In the genomic region with DNA sequence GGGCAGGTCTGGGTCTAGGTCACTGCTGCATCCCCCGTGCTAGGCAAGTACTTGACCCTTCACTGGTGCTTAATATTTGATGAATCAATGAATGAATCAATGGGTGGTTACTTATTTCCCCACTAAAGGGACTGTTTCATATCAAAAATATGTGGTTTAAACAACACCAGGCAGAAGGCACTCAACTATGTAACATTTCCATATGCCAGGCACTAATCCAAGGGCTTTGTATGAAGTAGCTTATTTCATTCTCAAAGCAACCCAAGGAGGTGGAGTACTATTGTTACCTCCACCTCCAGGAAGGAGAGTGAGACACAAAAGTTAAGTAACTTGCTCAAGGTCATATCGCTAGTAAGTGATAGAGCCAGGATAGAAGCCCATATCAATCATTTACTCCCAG, we compare ENCODE assay signal across 28 cellular contexts.
DNase-seq lines count a peak whose midpoint lies in the region; ATAC-seq and TF ChIP-seq lines count a peak whose summit lies in the region.
"Had no signal": no experiment of that assay in that cellular context is flagged by ENCODE, and none has a peak within 500 bp of the region (broad histone marks: within the 10 kb centered on the region; RNA-seq: fewer than 3 reads in every experiment).

No MANE protein-coding gene starts in this region.

- no peak overlapping the region for H2AFZ ChIP-seq in GM23248

- DNase-seq in ACHN (peak; percentile 26), GM23248 (peak; percentile 87), epithelial cell of esophagus (ENCODE audit: low read depth) (peak; percentile 54), left lung (no peak)
- DNase-seq in stimulated activated naive CD8-positive, alpha-beta T cell treated with anti-CD3 and anti-CD28 coated beads, Interleukin-15, amount 100 ng/mL, for 72 hours: no peak
- no peak for DNase-seq in activated naive CD4-positive, alpha-beta T cell (lab: John Stamatoyannopoulos, UW)
- DNase-seq: activated CD4-positive, CD25-positive, alpha-beta regulatory T cell treated with anti-CD3 and anti-CD28 coated beads, Interleukin-2, amount 50 U/mL, for 72 hours; activated CD8-positive, alpha-beta T cell treated with anti-CD3 and anti-CD28 coated beads for 36 hours; BE2C; endodermal cell; Kasumi-1; lower lobe of right lung; MV-4-11; NCI-H1436 treated with DMSO at 0.1 percent for 48 hours; NCI-H2107; NCI-H446 treated with DMSO at 0.1 percent for 48 hours; posterior cingulate gyrus; right lobe of liver; stimulated activated CD4-positive, alpha-beta T cell treated with anti-CD3 and anti-CD28 coated beads, Interleukin-12 subunit alpha, Interleukin-12 subunit beta, amount 100 ng/mL, for 4 hours; stimulated activated CD4-positive, alpha-beta T cell treated with anti-CD3 and anti-CD28 coated beads, Interleukin-4, amount 100 ng/mL, for 1 hour; T-helper 2 cell had no signal

- no peaks in the 10 kb centered on the region for H3K36me3 ChIP-seq in GM23248 (ENCODE audit: low read depth)
- H3K36me3 ChIP-seq in left lung: no peaks in the 10 kb centered on the region
- H3K36me3 ChIP-seq: BE2C, cardiac muscle cell, lower lobe of right lung, right lobe of liver had no signal

- H3K9me3 ChIP-seq in GM23248 (ENCODE audit: low read depth): no peaks in the 10 kb centered on the region
- H3K9me3 ChIP-seq in left lung: peaks cover 0 to 10% of the 10 kb centered on the region in 2 donors
- H3K9me3 ChIP-seq: BE2C, lower lobe of right lung, right lobe of liver had no signal

- intact Hi-C loops in left lung (cut with DNase I): no loop called here

- no peaks in the 10 kb centered on the region for H3K79me2 ChIP-seq in GM23248 (ENCODE audit: insufficient read depth)

- H4K20me1 ChIP-seq in GM23248 (ENCODE audit: insufficient read depth): no peaks in the 10 kb centered on the region

- in situ Hi-C loops in ACHN (cut with HindIII; ENCODE audit: low pct_ligation_motif_present, low pct_unique_long_range_greater_than_20kb, low sequenced_read_pairs) (no loop called here), GM23248 (cut with MboI) (no loop called here)

- H3K4me3 ChIP-seq in GM23248: no peak overlapping the region
- no peak overlapping the region for H3K4me3 ChIP-seq in epithelial cell of esophagus (ENCODE audit: low read length)
- H3K4me3 ChIP-seq in left lung: no peak overlapping the region
- H3K4me3 ChIP-seq: cardiac muscle cell, lower lobe of right lung, right lobe of liver had no signal

- H3K27me3 Mint-ChIP-seq in stimulated activated naive CD8-positive, alpha-beta T cell treated with anti-CD3 and anti-CD28 coated beads, Interleukin-15, amount 100 ng/mL, for 72 hours: peaks cover 21% of the 10 kb centered on the region

- H3K27me3 ChIP-seq in GM23248 (replicated peaks; ENCODE audit: insufficient read depth): no peaks in the 10 kb centered on the region
- no peaks in the 10 kb centered on the region for H3K27me3 ChIP-seq in left lung
- H3K27me3 ChIP-seq: BE2C, cardiac muscle cell, right lobe of liver had no signal

- no peak overlapping the region for H3K4me3 Mint-ChIP-seq in stimulated activated naive CD8-positive, alpha-beta T cell treated with anti-CD3 and anti-CD28 coated beads, Interleukin-15, amount 100 ng/mL, for 72 hours
- H3K4me3 Mint-ChIP-seq: activated CD8-positive, alpha-beta T cell treated with anti-CD3 and anti-CD28 coated beads for 36 hours; activated naive CD4-positive, alpha-beta T cell treated with anti-CD3 and anti-CD28 coated beads, Interleukin-2, amount 50 U/mL, for 24 hours; activated T-helper 17 cell treated with anti-CD3 and anti-CD28 coated beads, Interleukin-2, amount 50 U/mL, for 72 hours; dendritic cell treated with granulocyte-macrophage colony-stimulating factor and Interleukin-4, amounts not matched to agents 40 ng/mL and 50 ng/mL, for 4 days; endodermal cell; neural crest cell had no signal

- H3F3A ChIP-seq in GM23248 (ENCODE audit: insufficient read depth): peaks cover 29% of the 10 kb centered on the region

- no peaks in the 10 kb centered on the region for H3K4me1 Mint-ChIP-seq in stimulated activated naive CD8-positive, alpha-beta T cell treated with anti-CD3 and anti-CD28 coated beads, Interleukin-15, amount 100 ng/mL, for 72 hours
- H3K4me1 Mint-ChIP-seq: activated naive CD4-positive, alpha-beta T cell treated with anti-CD3 and anti-CD28 coated beads, Interleukin-2, amount 50 U/mL, for 24 hours; activated T-helper 17 cell treated with anti-CD3 and anti-CD28 coated beads, Interleukin-2, amount 50 U/mL, for 72 hours had no signal

- no peak overlapping the region for H3K9ac ChIP-seq in GM23248

- ATAC-seq in left lung: peak; percentile 51
- no peak for ATAC-seq in GM21717 (IDR thresholded peaks at IDR 0.05; ENCODE audit: unreplicated experiment)
- no peak for ATAC-seq in HG02623 (IDR thresholded peaks at IDR 0.05; ENCODE audit: unreplicated experiment)
- no peak for ATAC-seq in stimulated activated naive CD8-positive, alpha-beta T cell treated with anti-CD3 and anti-CD28 coated beads, Interleukin-15, amount 100 ng/mL, for 72 hours
- ATAC-seq: activated CD8-positive, alpha-beta T cell treated with anti-CD3 and anti-CD28 coated beads for 36 hours; activated T-helper 17 cell treated with anti-CD3 and anti-CD28 coated beads, Interleukin-2, amount 50 U/mL, for 72 hours had no signal

- WGBS in GM23248 (ENCODE audit: low coverage in 1 of 2, low lambda C conversion rate in 2 of 2, missing lambda C conversion rate in 2 of 2), 2 experiments: 1 to 10% methylated on average over 2 of the region's 2 CpGs

- no peak for TF ChIP-seq CTCF in epithelial cell of esophagus (IDR thresholded peaks at IDR 0.05; ENCODE audit: insufficient read depth, low read depth, low read length, missing control alignments)
- no peak for TF ChIP-seq CTCF in left lung (IDR thresholded peaks at IDR 0.05)

- H3K9me2 ChIP-seq in GM23248 (ENCODE audit: insufficient read depth): no peaks in the 10 kb centered on the region

- H3K9me3 Mint-ChIP-seq in stimulated activated naive CD8-positive, alpha-beta T cell treated with anti-CD3 and anti-CD28 coated beads, Interleukin-15, amount 100 ng/mL, for 72 hours: peaks cover 6 to 9% of the 10 kb centered on the region in 2 donors
- H3K9me3 Mint-ChIP-seq: neural crest cell had no signal

- 0 out of 2 replicates have a peak overlapping the region, but pooled peaks have one; percentile 27 for H3K27ac ChIP-seq in GM23248
- no peak overlapping the region for H3K27ac ChIP-seq in left lung
- H3K27ac ChIP-seq: cardiac muscle cell, lower lobe of right lung, right lobe of liver had no signal

- no peak overlapping the region for H3K27ac Mint-ChIP-seq in stimulated activated naive CD8-positive, alpha-beta T cell treated with anti-CD3 and anti-CD28 coated beads, Interleukin-15, amount 100 ng/mL, for 72 hours
- H3K27ac Mint-ChIP-seq: activated CD8-positive, alpha-beta T cell treated with anti-CD3 and anti-CD28 coated beads for 36 hours; activated naive CD4-positive, alpha-beta T cell treated with anti-CD3 and anti-CD28 coated beads, Interleukin-2, amount 50 U/mL, for 24 hours; activated T-helper 17 cell treated with anti-CD3 and anti-CD28 coated beads, Interleukin-2, amount 50 U/mL, for 72 hours; dendritic cell treated with granulocyte-macrophage colony-stimulating factor and Interleukin-4, amounts not matched to agents 40 ng/mL and 50 ng/mL, for 4 days; endodermal cell had no signal

- H3K4me1 ChIP-seq in GM23248 (ENCODE audit: insufficient read depth): peaks cover 35% of the 10 kb centered on the region
- peaks cover 0 to 4% of the 10 kb centered on the region in 2 donors for H3K4me1 ChIP-seq in left lung
- H3K4me1 ChIP-seq: BE2C, lower lobe of right lung, right lobe of liver had no signal

- peak overlapping the region; percentile 31 for H3K4me2 ChIP-seq in GM23248 (ENCODE audit: unreplicated experiment)

Comparison
In these comparisons a context has a peak if more than half of its experiments do, and no peak if none do; other contexts are left out.
1. DNase-seq: peak in ACHN (single experiment), GM23248 (single experiment) and epithelial cell of esophagus (single experiment); none in left lung (0 of 2), stimulated activated naive CD8-positive, alpha-beta T cell treated with anti-CD3 and anti-CD28 coated beads, Interleukin-15, amount 100 ng/mL, for 72 hours (0 of 2) and activated naive CD4-positive, alpha-beta T cell (0 of 4).